1 cellular context compared by ENCODE assay signal in the genomic region with DNA sequence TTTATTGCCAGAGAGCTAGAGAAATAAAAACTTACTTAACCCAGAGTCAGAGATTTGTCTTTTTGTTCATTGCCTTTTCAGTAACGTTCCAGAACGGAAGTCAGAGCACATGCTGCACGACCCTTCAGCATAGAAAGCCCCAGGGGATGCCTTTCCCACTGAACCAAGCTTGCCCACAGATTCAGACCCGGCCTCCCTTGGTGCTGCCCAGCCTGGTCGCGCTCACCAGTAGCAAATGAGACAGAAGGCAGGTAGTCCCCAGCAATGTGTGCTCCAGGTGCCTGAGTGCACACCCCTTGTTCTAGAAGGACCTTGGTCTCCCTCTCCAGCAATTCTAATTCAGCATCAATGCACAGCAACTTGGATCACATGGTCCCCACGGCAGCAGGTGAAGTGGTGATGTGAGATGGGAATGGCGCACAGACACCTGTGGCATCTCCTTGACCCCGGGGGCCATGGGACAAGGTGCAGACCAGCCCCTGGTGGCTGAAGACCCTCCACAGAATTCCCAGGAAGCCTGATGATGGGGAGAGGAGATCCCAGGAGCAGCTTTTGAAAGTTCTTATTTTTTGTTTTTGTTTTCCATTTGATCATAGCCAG.
TF ChIP-seq lines count a peak whose summit lies in the region.

No MANE protein-coding gene starts in this region.

TF ChIP-seq in H1, 55 proteins besides CTCF, POLR2A, EP300 and RAD21:
- TF ChIP-seq TBP (IDR thresholded peaks at IDR 0.05; ENCODE audit: low read depth, low read length) (no peak), SUZ12 (IDR thresholded peaks at IDR 0.05; ENCODE audit: low read length) (no peak), SIN3A (conservative IDR thresholded peaks at IDR 0.05 in 1 of 2, IDR thresholded peaks at IDR 0.05 in 1 of 2; ENCODE audit: low read depth in 1 of 2, low read length in 2 of 2) (no peak), CREB1 (IDR thresholded peaks at IDR 0.05) (no peak), RFX5 (IDR thresholded peaks at IDR 0.05; ENCODE audit: borderline replicate concordance, low read depth, low read length) (no peak)
